In the genomic region with DNA sequence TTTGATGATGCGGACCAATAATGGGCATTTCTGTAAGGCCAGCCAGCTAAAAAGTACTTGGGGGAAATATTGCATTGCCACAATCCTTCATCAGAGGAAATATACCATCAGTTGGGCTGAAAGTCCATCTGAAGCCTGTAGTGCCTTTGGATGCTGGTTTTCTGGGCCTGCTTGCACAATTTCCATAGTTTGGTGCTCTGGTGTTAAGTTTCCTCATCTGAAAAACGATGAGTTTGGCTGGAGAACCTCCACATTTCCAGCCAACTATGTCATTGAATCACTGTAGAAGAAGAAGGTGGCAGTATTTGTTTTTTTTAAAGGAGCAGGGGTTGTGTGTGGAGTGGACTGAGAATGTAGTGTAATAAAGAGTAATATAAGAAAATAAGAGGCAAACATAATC, we compare ENCODE assay signal across 12 cellular contexts. TPM values are rescaled to one million over a fixed set of nuclear protein-coding genes. Genes with fewer than 3 reads are reported as not detected.
A peak's percentile ranks its signal among the peaks of the same experiment; 100 is the strongest.
DNase-seq lines count a peak whose midpoint lies in the region; ATAC-seq, FAIRE-seq and TF ChIP-seq lines count a peak whose summit lies in the region.
"Had no signal": no experiment of that assay in that cellular context is flagged by ENCODE, and none has a peak within 500 bp of the region (broad histone marks: within the 10 kb centered on the region; RNA-seq: fewer than 3 reads in every experiment).

No MANE protein-coding gene starts in this region.

- FAIRE-seq in A549 (lab: Jason Lieb, UNC): no peak

- 67% methylated on average over 2 of the region's 2 CpGs for WGBS in A549 (ENCODE audit: missing lambda C conversion rate)

- H3K4me3 ChIP-seq in A549: no peak overlapping the region
- H3K4me3 ChIP-seq in OCI-LY7 (ENCODE audit: low read depth, low read length, poor library complexity, severe bottlenecking): no peak overlapping the region
- H3K4me3 ChIP-seq in osteoblast (ENCODE audit: insufficient read depth, low read length): no peak overlapping the region
- H3K4me3 ChIP-seq: BLaER1 treated with 17β-estradiol and CSF1 and Interleukin-3, amounts not matched to agents 10 nM and 100 nM had no signal

- no peaks in the 10 kb centered on the region for H3K9me2 ChIP-seq in OCI-LY7 (ENCODE audit: insufficient read depth, low read length)

- no peak overlapping the region for H3K4me2 ChIP-seq in A549
- H3K4me2 ChIP-seq in OCI-LY7 (ENCODE audit: low read length): no peak overlapping the region
- H3K4me2 ChIP-seq in osteoblast (ENCODE audit: insufficient read depth, low read length): no peak overlapping the region
- H3K4me2 ChIP-seq: BLaER1 treated with 17β-estradiol and CSF1 and Interleukin-3, amounts not matched to agents 10 nM and 100 nM had no signal

- no peak for ATAC-seq in A549
- ATAC-seq in HG03520 (IDR thresholded peaks at IDR 0.05; ENCODE audit: unreplicated experiment): no peak
- no peak for ATAC-seq in HG02852 (IDR thresholded peaks at IDR 0.05; ENCODE audit: unreplicated experiment)
- ATAC-seq: HCT116 had no signal

- no peak overlapping the region for H2AFZ ChIP-seq in OCI-LY7 (ENCODE audit: low read length)
- H2AFZ ChIP-seq in osteoblast (ENCODE audit: low read length): no peak overlapping the region

- TF ChIP-seq CTCF in A549 (IDR thresholded peaks at IDR 0.05) (no peak), OCI-LY7 (conservative IDR thresholded peaks at IDR 0.05; ENCODE audit: low read length) (no peak), osteoblast (IDR thresholded peaks at IDR 0.05; ENCODE audit: extremely low read depth, low read depth, low read length) (no peak)

- intact Hi-C loops in OCI-LY7 (cut with micrococcal nuclease; ENCODE audit: unreplicated experiment): no loop called here

- H3K4me1 ChIP-seq in A549 (no peaks in the 10 kb centered on the region), OCI-LY7 (ENCODE audit: insufficient read depth, low read length, poor library complexity, severe bottlenecking) (no peaks in the 10 kb centered on the region), osteoblast (ENCODE audit: insufficient read depth, low read length) (no peaks in the 10 kb centered on the region)
- H3K4me1 ChIP-seq: BLaER1 treated with 17β-estradiol and CSF1 and Interleukin-3, amounts not matched to agents 10 nM and 100 nM had no signal

- CTCF ChIA-PET in A549 (lab: Yijun Ruan, JAX): interaction anchor here (1.3 kb wide), 1 partner anchor 386 kb away, joined by 3 read pairs; no protein-coding TSS in a partner anchor
- CTCF ChIA-PET in OCI-LY7 (lab: Charles Lee; ENCODE audit: unreplicated experiment): no interaction called here

- BruUV-seq in OCI-LY7 (replicated peaks; lab: Mats Ljungman, UMichigan): TSS peak; percentile 3

- peaks cover 6% of the 10 kb centered on the region; the same call in 1 of the 2 replicates for H3K79me2 ChIP-seq in OCI-LY7 (ENCODE audit: insufficient read depth, low read depth, low read length)
- H3K79me2 ChIP-seq in osteoblast (ENCODE audit: insufficient read depth, low read length): peaks cover 18% of the 10 kb centered on the region

- POLR2A ChIA-PET in A549 (lab: Yijun Ruan, JAX): no interaction called here
- POLR2A ChIA-PET in OCI-LY7 (lab: Charles Lee): no interaction called here

- peaks cover 96% of the 10 kb centered on the region for H3K36me3 ChIP-seq in OCI-LY7 (ENCODE audit: insufficient read depth, low read length)
- peaks cover 51% of the 10 kb centered on the region for H3K36me3 ChIP-seq in osteoblast (ENCODE audit: insufficient read depth, low read length)

- TF ChIP-seq POLR2A in A549 (IDR thresholded peaks at IDR 0.05; ENCODE audit: low read length): no peak

- H3K9me3 ChIP-seq in A549 (no peaks in the 10 kb centered on the region), OCI-LY7 (ENCODE audit: low read length) (no peaks in the 10 kb centered on the region), osteoblast (ENCODE audit: low read depth, low read length) (no peaks in the 10 kb centered on the region)
- H3K9me3 ChIP-seq: BLaER1 treated with 17β-estradiol and CSF1 and Interleukin-3, amounts not matched to agents 10 nM and 100 nM had no signal

- H3K27ac ChIP-seq in A549 (no peak overlapping the region), OCI-LY7 (ENCODE audit: low read depth, low read length, poor library complexity, severe bottlenecking) (no peak overlapping the region), osteoblast (ENCODE audit: low read depth, low read length) (no peak overlapping the region)
- H3K27ac ChIP-seq: 22Rv1; BLaER1 treated with 17β-estradiol and CSF1 and Interleukin-3, amounts not matched to agents 10 nM and 100 nM had no signal

- H4K20me1 ChIP-seq in OCI-LY7 (ENCODE audit: insufficient read depth, low read length) (no peaks in the 10 kb centered on the region), osteoblast (ENCODE audit: insufficient read depth, low read length) (no peaks in the 10 kb centered on the region)

- DNase-seq in A549 (ENCODE audit: low read depth in 1 of 2, low spot score in 1 of 2) (no peak), OCI-LY7 (ENCODE audit: low spot score) (no peak), fibroblast of gingiva (ENCODE audit: low read depth) (peak; percentile 60), osteoblast (ENCODE audit: insufficient read length, low spot score, missing footprints) (peak; percentile 37), dermis blood vessel endothelial cell (no peak)
- DNase-seq: CD4-positive, CD25-positive, alpha-beta regulatory T cell; DMS53 had no signal

- TF ChIP-seq EP300 in A549 (IDR thresholded peaks at IDR 0.05): no peak

- no peaks in the 10 kb centered on the region for H3K27me3 ChIP-seq in osteoblast (ENCODE audit: insufficient read depth, low read length)
- H3K27me3 ChIP-seq: BLaER1 treated with 17β-estradiol and CSF1 and Interleukin-3, amounts not matched to agents 10 nM and 100 nM had no signal

- no peak for TF ChIP-seq RAD21 in A549 (conservative IDR thresholded peaks at IDR 0.05 in 1 of 2, IDR thresholded peaks at IDR 0.05 in 1 of 2)

TF ChIP-seq in A549, 52 proteins besides CTCF, POLR2A, EP300 and RAD21:
- TF ChIP-seq GATA3 (IDR thresholded peaks at IDR 0.05; ENCODE audit: borderline replicate concordance): no peak
- TF ChIP-seq POLR2AphosphoS2 (conservative IDR thresholded peaks at IDR 0.05; ENCODE audit: low read length): 0 out of 2 replicates have a peak, but pooled peaks have one; percentile 18

RNA-seq across cellular contexts. Expression of gene CCNB2, which starts 10.1 kb away (rescaled TPM):
- polyA plus RNA-seq in A549 (2011; rRNA removed) (121 and 144 TPM in 2 replicates), A549 (2017; fragmentation: RNase III; extraction: RNeasy Plus Mini Kit Qiagen cat#74134 plus additional on column Dnase treatment) (91.1 to 96.4 TPM (median 94.5 TPM) in 3 replicates)
- polyA plus RNA-seq in A549 (2012; cell fraction: cytosol; rRNA removed): 89.5 and 99.6 TPM in 2 replicates
- 65.7 and 86.3 TPM in 2 replicates for polyA plus RNA-seq in A549 (2012; cell fraction: nucleus; rRNA removed)
- 55.8 and 57.3 TPM in 2 replicates for polyA minus RNA-seq in A549 (2011; rRNA and poly(A)+ RNA removed)
- total RNA-seq in OCI-LY7 (2014; rRNA removed; shearing (Covaris generic)): 87.9 and 93.9 TPM in 2 replicates
- total RNA-seq in OCI-LY7 (2022) (128 and 155 TPM in 2 replicates), osteoblast (6.5 and 8.0 TPM in 2 replicates), dermis blood vessel endothelial cell (13.6 and 61.3 TPM in 2 replicates)

Comparison
In these comparisons a context has a peak if more than half of its experiments do, and no peak if none do; other contexts are left out.
1. DNase-seq: peak in fibroblast of gingiva (single experiment) and osteoblast (single experiment); none in A549 (0 of 2), OCI-LY7 (single experiment) and dermis blood vessel endothelial cell (single experiment).